In the genomic region with DNA sequence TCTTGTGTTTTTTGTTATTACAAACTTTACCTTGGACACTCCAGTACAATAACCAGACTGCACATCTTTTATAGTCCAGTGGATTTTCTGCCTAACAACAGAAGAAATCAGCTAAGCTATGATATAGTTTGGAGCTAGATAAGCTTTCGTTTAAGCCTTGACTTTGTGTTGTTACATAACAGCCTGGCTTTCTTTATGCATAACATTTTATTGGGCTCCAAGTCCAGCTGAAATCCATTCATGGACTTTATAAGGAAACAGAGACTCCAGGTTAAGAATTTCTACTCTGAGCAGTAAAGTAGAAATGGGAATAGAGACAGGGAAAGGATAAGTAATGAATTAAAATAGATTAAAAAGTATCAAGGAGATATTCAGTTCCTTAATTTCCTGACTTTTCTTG, we compare ENCODE assay signal across 17 cellular contexts. TPM values are rescaled to one million over a fixed set of nuclear protein-coding genes. Genes with fewer than 3 reads are reported as not detected.
A peak's percentile ranks its signal among the peaks of the same experiment; 100 is the strongest.
DNase-seq lines count a peak whose midpoint lies in the region; ATAC-seq, FAIRE-seq and TF ChIP-seq lines count a peak whose summit lies in the region.
"Had no signal": no experiment of that assay in that cellular context is flagged by ENCODE, and none has a peak within 500 bp of the region (broad histone marks: within the 10 kb centered on the region; RNA-seq: fewer than 3 reads in every experiment).

No MANE protein-coding gene starts in this region.

- no peaks in the 10 kb centered on the region for H3K36me3 Mint-ChIP-seq in nephron (ENCODE audit: low read depth)
- H3K36me3 Mint-ChIP-seq in activated CD4-positive, alpha-beta T cell treated with anti-CD3 and anti-CD28 coated beads for 36 hours (ENCODE audit: low read depth): no peaks in the 10 kb centered on the region
- H3K36me3 Mint-ChIP-seq: CD4-positive, alpha-beta memory T cell had no signal

- FAIRE-seq in small intestine (lab: Jason Lieb, UNC): peak; percentile 89
- FAIRE-seq in urothelium cell line (lab: Jason Lieb, UNC): no peak
- FAIRE-seq: A549, GM19239, HepG2, HTR-8/SVneo had no signal

- WGBS in small intestine, 3 donors: 6 to 42% (median 25%) methylated on average over 1 of the region's 1 CpG

- no peak for TF ChIP-seq CTCF in nephron (IDR thresholded peaks at IDR 0.05; ENCODE audit: unreplicated experiment in 3 of 3)

- peak overlapping the region in 2 of 3 experiments; percentile 63 to 73 for H3K27ac Mint-ChIP-seq in nephron
- H3K27ac Mint-ChIP-seq in activated CD4-positive, alpha-beta T cell treated with anti-CD3 and anti-CD28 coated beads for 36 hours: no peak overlapping the region
- H3K27ac Mint-ChIP-seq: CD4-positive, alpha-beta memory T cell had no signal

- no peaks in the 10 kb centered on the region for H3K9me3 Mint-ChIP-seq in nephron
- no peaks in the 10 kb centered on the region for H3K9me3 Mint-ChIP-seq in activated CD4-positive, alpha-beta T cell treated with anti-CD3 and anti-CD28 coated beads for 36 hours (ENCODE audit: low read depth)
- H3K9me3 Mint-ChIP-seq: CD4-positive, alpha-beta memory T cell had no signal

- H3K27me3 ChIP-seq in small intestine (ENCODE audit: control insufficient read depth in 2 of 2, insufficient read depth in 2 of 2, low read length in 2 of 2): no peaks in the 10 kb centered on the region
- H3K27me3 ChIP-seq: BE2C had no signal

- intact Hi-C loops in left colon (cut with DNase I, micrococcal nuclease): no loop called here
- intact Hi-C loops in activated CD4-positive, alpha-beta T cell treated with anti-CD3 and anti-CD28 coated beads for 36 hours (cut with DNase I, micrococcal nuclease): no loop called here

- H3K27ac ChIP-seq in small intestine (ENCODE audit: low read depth in 1 of 2, low read length in 1 of 2): no peak overlapping the region
- H3K27ac ChIP-seq: A549, C4-2B had no signal

- H3K4me3 Mint-ChIP-seq in nephron: peak overlapping the region in 1 of 3 experiments; percentile 39
- H3K4me3 Mint-ChIP-seq in activated CD4-positive, alpha-beta T cell treated with anti-CD3 and anti-CD28 coated beads for 36 hours: no peak overlapping the region
- H3K4me3 Mint-ChIP-seq: CD4-positive, alpha-beta memory T cell had no signal

- POLR2A ChIA-PET in activated CD4-positive, alpha-beta T cell treated with anti-CD3 and anti-CD28 coated beads for 36 hours (lab: Charles Lee): no interaction called here

- peak; percentile 100 for ATAC-seq in left colon
- ATAC-seq in activated CD4-positive, alpha-beta T cell treated with anti-CD3 and anti-CD28 coated beads for 36 hours: no peak
- ATAC-seq: A549, HepG2 had no signal

- H3K36me3 ChIP-seq in small intestine (ENCODE audit: control insufficient read depth in 2 of 2, insufficient read depth in 2 of 2, low read length in 2 of 2): no peaks in the 10 kb centered on the region
- H3K36me3 ChIP-seq: BE2C had no signal

- H3K4me3 ChIP-seq in small intestine (ENCODE audit: low read depth in 1 of 2, low read length in 2 of 2): no peak overlapping the region
- H3K4me3 ChIP-seq: A549 had no signal

- no peaks in the 10 kb centered on the region for H3K4me1 ChIP-seq in small intestine (ENCODE audit: control insufficient read depth in 2 of 2, insufficient read depth in 1 of 2, low read depth in 1 of 2, low read length in 1 of 2)
- H3K4me1 ChIP-seq: A549 had no signal

- peaks cover 65% of the 10 kb centered on the region for H3K4me1 Mint-ChIP-seq in nephron
- no peaks in the 10 kb centered on the region for H3K4me1 Mint-ChIP-seq in activated CD4-positive, alpha-beta T cell treated with anti-CD3 and anti-CD28 coated beads for 36 hours
- H3K4me1 Mint-ChIP-seq: CD4-positive, alpha-beta memory T cell had no signal

- no peak for DNase-seq in left colon
- peak; percentile 89 for DNase-seq in small intestine
- no peak for DNase-seq in activated CD4-positive, alpha-beta T cell treated with anti-CD3 and anti-CD28 coated beads for 36 hours
- DNase-seq in NCI-H1048 (lab: John Stamatoyannopoulos, UW): no peak
- no peak for DNase-seq in urothelium cell line (ENCODE audit: low spot score)
- DNase-seq: BE2C; CD4-positive, alpha-beta memory T cell; DMS153; DND-41; GDM1; HCEC 1CT had no signal

- CTCF ChIA-PET in activated CD4-positive, alpha-beta T cell treated with anti-CD3 and anti-CD28 coated beads for 36 hours (lab: Charles Lee): interaction anchor here (1.0 kb wide), 1 partner anchor 10 kb away, joined by 3 read pairs; no protein-coding TSS in a partner anchor

- H3K27me3 Mint-ChIP-seq in nephron (ENCODE audit: low read depth): no peaks in the 10 kb centered on the region
- no peaks in the 10 kb centered on the region for H3K27me3 Mint-ChIP-seq in activated CD4-positive, alpha-beta T cell treated with anti-CD3 and anti-CD28 coated beads for 36 hours
- H3K27me3 Mint-ChIP-seq: CD4-positive, alpha-beta memory T cell had no signal

- no peaks in the 10 kb centered on the region for H3K9me3 ChIP-seq in small intestine (ENCODE audit: control insufficient read depth, low read depth)
- H3K9me3 ChIP-seq: A549, BE2C had no signal

RNA-seq across cellular contexts. Expression of a gene that starts 3.6 kb away (rescaled TPM):
- 100 to 1,000 TPM; 145 to 315 TPM for total RNA-seq in left colon
- 100 to 1,000 TPM in 1 of 3 donors, 10 to 100 TPM in 1, 1 to 10 TPM in 1; 8.1 to 390 (median 55.4) TPM for polyA plus RNA-seq in small intestine
- not detected for total RNA-seq in activated CD4-positive, alpha-beta T cell treated with anti-CD3 and anti-CD28 coated beads for 36 hours
- total RNA-seq: CD4-positive, alpha-beta memory T cell; HepG2 had no signal
- polyA plus RNA-seq: CD4-positive, alpha-beta memory T cell; HepG2 had no signal

Comparison
In these comparisons a context has a peak if more than half of its experiments do, and no peak if none do; other contexts are left out.
1. RNA of a gene that starts 3.6 kb away (total RNA-seq): 145 to 315 TPM in left colon; not detected in activated CD4-positive, alpha-beta T cell treated with anti-CD3 and anti-CD28 coated beads for 36 hours; every median in the first group is over 100 times any median in the second.